In the genomic region with DNA sequence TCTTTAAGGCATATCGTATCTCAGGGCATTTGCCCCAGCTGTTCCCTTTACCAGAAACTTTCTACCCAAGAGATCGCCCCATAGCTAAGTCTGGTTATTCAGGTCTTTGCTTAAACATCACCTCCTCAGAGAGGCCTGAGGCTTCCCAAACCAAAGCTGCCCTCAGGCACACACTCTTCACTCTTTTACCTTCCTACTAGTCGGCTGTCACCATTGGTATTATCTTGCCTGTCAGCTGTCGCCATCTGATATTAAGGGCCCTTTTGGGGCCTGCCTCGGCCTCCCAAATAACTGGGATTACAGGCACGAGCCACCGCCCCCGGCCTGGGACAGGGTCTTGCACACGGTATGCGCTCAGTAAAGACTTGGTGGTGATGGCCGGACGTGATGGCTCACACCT, we compare ENCODE assay signal across 8 cellular contexts. TPM values are rescaled to one million over a fixed set of nuclear protein-coding genes. Genes with fewer than 3 reads are reported as not detected.
DNase-seq lines count a peak whose midpoint lies in the region; ATAC-seq, FAIRE-seq and TF ChIP-seq lines count a peak whose summit lies in the region.

No MANE protein-coding gene starts in this region.

- H3K27ac ChIP-seq in ascending aorta (peak overlapping the region; percentile 88 to 95), HepG2 (ENCODE audit: extremely low read length, insufficient read depth, low read length) (peak overlapping the region; percentile 17), tibial artery (peak overlapping the region; percentile 91 to 96)

- TF ChIP-seq EP300 in HepG2 (IDR thresholded peaks at IDR 0.05; ENCODE audit: low read depth in 2 of 2, low read length in 2 of 2) (no peak), HepG2 (CRISPR knock-in tag; IDR thresholded peaks at IDR 0.05; ENCODE audit: borderline replicate concordance) (no peak)

- FAIRE-seq in HepG2 (lab: Jason Lieb, UNC) = no peak

- H3K9me3 Mint-ChIP-seq in activated naive CD4-positive, alpha-beta T cell treated with anti-CD3 and anti-CD28 coated beads for 36 hours = no peaks in the 10 kb centered on the region

- H3K4me3 ChIP-seq in ascending aorta (peak overlapping the region; percentile 80 to 89), HepG2 (replicated peaks in 1 of 3; ENCODE audit: insufficient read depth in 1 of 3, low read depth in 2 of 3, low read length in 3 of 3) (peak overlapping the region; percentile 82 to 93 (median 89)), tibial artery (peak overlapping the region; percentile 85 to 93)

- TF ChIP-seq POLR2A in HepG2 (IDR thresholded peaks at IDR 0.05; ENCODE audit: insufficient read depth in 1 of 2, low read depth in 2 of 2, low read length in 2 of 2) = no peak

- no peaks in the 10 kb centered on the region for H3K27me3 ChIP-seq in ascending aorta
- no peaks in the 10 kb centered on the region for H3K27me3 ChIP-seq in HepG2 (ENCODE audit: control insufficient read depth in 1 of 2, insufficient read depth in 2 of 2, low read length in 2 of 2)
- H3K27me3 ChIP-seq in tibial artery = no peaks in the 10 kb centered on the region

- peaks cover 24% of the 10 kb centered on the region for H3K79me2 ChIP-seq in HepG2 (ENCODE audit: insufficient read depth, low read length)

- ATAC-seq in HepG2 (no peak), GM21423 (IDR thresholded peaks at IDR 0.05; ENCODE audit: unreplicated experiment) (no peak), HG03378 (IDR thresholded peaks at IDR 0.05; ENCODE audit: unreplicated experiment) (no peak)

- TF ChIP-seq RAD21 in HepG2 (CRISPR knock-in tag; IDR thresholded peaks at IDR 0.05) = no peak

- POLR2A ChIA-PET in HepG2 (lab: Yijun Ruan, JAX) = interaction anchor here (1.2 to 3.9 kb wide), 4 partner anchors 9 to 65 kb away, joined by 3 to 25 read pairs (median 7); a partner anchor contains a TSS

- in situ Hi-C loops in HepG2 (cut with HindIII; ENCODE audit: extremely low pct_ligation_motif_present, low pct_unique_long_range_greater_than_20kb) = no loop called here

- H4K20me1 ChIP-seq in HepG2 (ENCODE audit: insufficient read depth, low read length) = no peaks in the 10 kb centered on the region

- H3K9ac ChIP-seq in HepG2 (ENCODE audit: insufficient read depth, low read depth, low read length) = peak overlapping the region; percentile 93

- H3K9me3 ChIP-seq in ascending aorta = no peaks in the 10 kb centered on the region
- H3K9me3 ChIP-seq in HepG2 (ENCODE audit: low read length) = no peaks in the 10 kb centered on the region
- H3K9me3 ChIP-seq in tibial artery = no peaks in the 10 kb centered on the region

- CTCF ChIA-PET in activated naive CD4-positive, alpha-beta T cell treated with anti-CD3 and anti-CD28 coated beads for 36 hours (lab: Charles Lee) = interaction anchor here (0.5 to 6.2 kb wide), 3 partner anchors 9 to 105 kb away, joined by 3 to 36 read pairs (median 3); no protein-coding TSS in a partner anchor
- CTCF ChIA-PET in HepG2 (lab: Yijun Ruan, JAX; ENCODE audit: low intra/inter-chr PET ratio, low total read pairs) = no interaction called here

- peak overlapping the region; percentile 76 for H3K27ac Mint-ChIP-seq in activated naive CD4-positive, alpha-beta T cell treated with anti-CD3 and anti-CD28 coated beads for 36 hours

- TF ChIP-seq CTCF in ascending aorta (IDR thresholded peaks at IDR 0.05) = no peak
- TF ChIP-seq CTCF in HepG2 (CRISPR knock-in tag; IDR thresholded peaks at IDR 0.05) = no peak
- no peak for TF ChIP-seq CTCF in tibial artery (IDR thresholded peaks at IDR 0.05)

- peaks cover 22 to 31% of the 10 kb centered on the region in 2 donors for H3K4me1 ChIP-seq in ascending aorta
- peaks cover 23% of the 10 kb centered on the region for H3K4me1 ChIP-seq in HepG2 (ENCODE audit: insufficient read depth, low read length)
- H3K4me1 ChIP-seq in tibial artery = peaks cover 0 to 46% (median 34%) of the 10 kb centered on the region in 4 donors

- intact Hi-C loops in activated naive CD4-positive, alpha-beta T cell treated with anti-CD3 and anti-CD28 coated beads for 36 hours (cut with micrococcal nuclease) = loop anchor here (2.0 kb wide), 1 partner anchor 17 kb away; a partner anchor contains a TSS
- intact Hi-C loops in ascending aorta (cut with DNase I) = no loop called here
- intact Hi-C loops in HepG2 (cut with micrococcal nuclease; ENCODE audit: unreplicated experiment) = no loop called here
- intact Hi-C loops in tibial artery (cut with DNase I; ENCODE audit: low total_unique reads) = no loop called here

- WGBS in HepG2 (ENCODE audit: low lambda C conversion rate) = 41% methylated on average over 12 of the region's 12 CpGs

- peak overlapping the region; percentile 86 for H3K4me3 Mint-ChIP-seq in activated naive CD4-positive, alpha-beta T cell treated with anti-CD3 and anti-CD28 coated beads for 36 hours

- TSS peak; percentile 60 for BruUV-seq in HepG2 (replicated peaks; lab: Mats Ljungman, UMichigan)

- no peaks in the 10 kb centered on the region for H3K27me3 Mint-ChIP-seq in activated naive CD4-positive, alpha-beta T cell treated with anti-CD3 and anti-CD28 coated beads for 36 hours (ENCODE audit: low read depth)

- peak overlapping the region; percentile 82 for H3K4me2 ChIP-seq in HepG2 (ENCODE audit: low read depth, low read length)

- no peak overlapping the region for H2AFZ ChIP-seq in HepG2 (ENCODE audit: low read length)

- no peak for DNase-seq in activated naive CD4-positive, alpha-beta T cell treated with anti-CD3 and anti-CD28 coated beads for 36 hours
- no peak for DNase-seq in activated naive CD4-positive, alpha-beta T cell treated with Interleukin-2 at 50 U/mL for 16 hours
- no peak for DNase-seq in ascending aorta (ENCODE audit: low spot score in 2 of 2)
- DNase-seq in HepG2 (ENCODE audit: low spot score) = no peak
- DNase-seq in tibial artery = no peak
- no peak for DNase-seq in HPDE6-E6E7 (ENCODE audit: extremely low spot score)

- H3K4me1 Mint-ChIP-seq in activated naive CD4-positive, alpha-beta T cell treated with anti-CD3 and anti-CD28 coated beads for 36 hours (ENCODE audit: low read depth) = peaks cover 46% of the 10 kb centered on the region

- peaks cover 30 to 35% of the 10 kb centered on the region in 2 donors for H3K36me3 ChIP-seq in ascending aorta
- peaks cover 11 to 26% of the 10 kb centered on the region in 2 experiments; a peak in 4 of 5 replicates for H3K36me3 ChIP-seq in HepG2 (replicated peaks in 1 of 2; ENCODE audit: control insufficient read depth in 1 of 2, insufficient read depth in 2 of 2, low read length in 2 of 2)
- H3K36me3 ChIP-seq in tibial artery = peaks cover 27 to 43% (median 30%) of the 10 kb centered on the region in 3 donors

- peaks cover 27% of the 10 kb centered on the region for H3K36me3 Mint-ChIP-seq in activated naive CD4-positive, alpha-beta T cell treated with anti-CD3 and anti-CD28 coated beads for 36 hours (ENCODE audit: low read depth)

RNA-seq across cellular contexts. Expression of a gene that starts 1.0 kb away (rescaled TPM):
- total RNA-seq in activated naive CD4-positive, alpha-beta T cell treated with anti-CD3 and anti-CD28 coated beads for 36 hours = 10 to 100 TPM; 27.4 to 28.6 TPM
- 42.7 TPM for total RNA-seq in ascending aorta
- 24.6 and 37.4 TPM in 2 replicates for total RNA-seq in HepG2 (2016; rRNA removed; fragmentation: Illumina TruSeq; extraction: Trizol)
- 14.3 and 14.8 TPM in 2 replicates for total RNA-seq in HepG2 (2016; cell fraction: cytosol; rRNA removed; fragmentation: Illumina TruSeq; extraction: Trizol; ENCODE audit: low read depth)
- total RNA-seq in HepG2 (2016; cell fraction: insoluble cytoplasmic fraction; rRNA removed; fragmentation: Illumina TruSeq; extraction: Trizol) = 25.1 and 41.7 TPM in 2 replicates
- 14.2 and 15.7 TPM in 2 replicates for total RNA-seq in HepG2 (2016; cell fraction: membrane; rRNA removed; fragmentation: Illumina TruSeq; extraction: Trizol)
- 8.8 and 9.5 TPM in 2 replicates for total RNA-seq in HepG2 (2016; cell fraction: nucleus; rRNA removed; fragmentation: Illumina TruSeq; extraction: Trizol)
- polyA plus RNA-seq in HepG2 (2011; rRNA removed) = 30.7 and 31.9 TPM in 2 replicates
- 33.0 and 52.1 TPM in 2 replicates for polyA plus RNA-seq in HepG2 (2011; cell fraction: cytosol; rRNA removed)
- 13.9 and 14.0 TPM in 2 replicates for polyA plus RNA-seq in HepG2 (2011; cell fraction: nucleus; rRNA removed)
- 19.0 and 20.6 TPM in 2 replicates for polyA plus RNA-seq in HepG2 (2012)
- polyA plus RNA-seq in HepG2 (2016; cell fraction: cytosol; fragmentation: Illumina TruSeq; extraction: Trizol; ENCODE audit: low read depth) = 24.7 and 26.7 TPM in 2 replicates
- 71.6 and 84.3 TPM in 2 replicates for polyA plus RNA-seq in HepG2 (2016; cell fraction: insoluble cytoplasmic fraction; fragmentation: Illumina TruSeq; extraction: Trizol; ENCODE audit: low read depth)
- polyA plus RNA-seq in HepG2 (2016; cell fraction: membrane; fragmentation: Illumina TruSeq; extraction: Trizol; ENCODE audit: low read depth) = 20.1 and 21.0 TPM in 2 replicates
- polyA plus RNA-seq in HepG2 (2016; cell fraction: nucleus; fragmentation: Illumina TruSeq; extraction: Trizol; ENCODE audit: insufficient read depth, low read depth) = 27.9 and 29.2 TPM in 2 replicates
- polyA minus RNA-seq in HepG2 (2011; rRNA and poly(A)+ RNA removed; ENCODE audit: low replicate concordance) = 6.2 and 12.6 TPM in 2 replicates
- 9.9 and 11.7 TPM in 2 replicates for polyA minus RNA-seq in HepG2 (2011; cell fraction: cytosol; rRNA and poly(A)+ RNA removed)
- 3.2 and 3.7 TPM in 2 replicates for polyA minus RNA-seq in HepG2 (2011; cell fraction: nucleus; rRNA and poly(A)+ RNA removed)

RNA-seq across cellular contexts. Expression of a gene that starts 10.3 kb away (rescaled TPM):
- total RNA-seq in activated naive CD4-positive, alpha-beta T cell treated with anti-CD3 and anti-CD28 coated beads for 36 hours = 100 to 1,000 TPM; 219 to 223 TPM
- 146 TPM for total RNA-seq in ascending aorta
- total RNA-seq in HepG2 (2016; rRNA removed; fragmentation: Illumina TruSeq; extraction: Trizol) = 34.6 and 42.5 TPM in 2 replicates
- total RNA-seq in HepG2 (2016; cell fraction: cytosol; rRNA removed; fragmentation: Illumina TruSeq; extraction: Trizol; ENCODE audit: low read depth) = 64.7 and 77.4 TPM in 2 replicates
- 29.6 and 43.3 TPM in 2 replicates for total RNA-seq in HepG2 (2016; cell fraction: insoluble cytoplasmic fraction; rRNA removed; fragmentation: Illumina TruSeq; extraction: Trizol)
- 95.2 and 117 TPM in 2 replicates for total RNA-seq in HepG2 (2016; cell fraction: membrane; rRNA removed; fragmentation: Illumina TruSeq; extraction: Trizol)
- 27.5 and 30.5 TPM in 2 replicates for total RNA-seq in HepG2 (2016; cell fraction: nucleus; rRNA removed; fragmentation: Illumina TruSeq; extraction: Trizol)
- 50.3 and 54.2 TPM in 2 replicates for polyA plus RNA-seq in HepG2 (2011; rRNA removed)
- 51.8 and 73.5 TPM in 2 replicates for polyA plus RNA-seq in HepG2 (2011; cell fraction: cytosol; rRNA removed)
- polyA plus RNA-seq in HepG2 (2011; cell fraction: nucleus; rRNA removed) = 80.8 and 87.8 TPM in 2 replicates
- polyA plus RNA-seq in HepG2 (2012) = 95.7 and 105 TPM in 2 replicates
- 137 and 157 TPM in 2 replicates for polyA plus RNA-seq in HepG2 (2016; cell fraction: cytosol; fragmentation: Illumina TruSeq; extraction: Trizol; ENCODE audit: low read depth)
- polyA plus RNA-seq in HepG2 (2016; cell fraction: insoluble cytoplasmic fraction; fragmentation: Illumina TruSeq; extraction: Trizol; ENCODE audit: low read depth) = 55.9 and 73.5 TPM in 2 replicates
- polyA plus RNA-seq in HepG2 (2016; cell fraction: membrane; fragmentation: Illumina TruSeq; extraction: Trizol; ENCODE audit: low read depth) = 175 and 195 TPM in 2 replicates
- polyA plus RNA-seq in HepG2 (2016; cell fraction: nucleus; fragmentation: Illumina TruSeq; extraction: Trizol; ENCODE audit: insufficient read depth, low read depth) = 90.3 and 97.5 TPM in 2 replicates
- 54.6 and 102 TPM in 2 replicates for polyA minus RNA-seq in HepG2 (2011; rRNA and poly(A)+ RNA removed; ENCODE audit: low replicate concordance)
- 52.5 and 54.0 TPM in 2 replicates for polyA minus RNA-seq in HepG2 (2011; cell fraction: cytosol; rRNA and poly(A)+ RNA removed)
- 20.0 and 27.4 TPM in 2 replicates for polyA minus RNA-seq in HepG2 (2011; cell fraction: nucleus; rRNA and poly(A)+ RNA removed)

RNA-seq across cellular contexts. Expression of a gene that starts 13.4 kb away (rescaled TPM):
- total RNA-seq in activated naive CD4-positive, alpha-beta T cell treated with anti-CD3 and anti-CD28 coated beads for 36 hours = not detected
- total RNA-seq in ascending aorta = not detected
- total RNA-seq in HepG2 (2016; rRNA removed; fragmentation: Illumina TruSeq; extraction: Trizol) = not detected in 2 replicates
- not detected in 2 replicates for total RNA-seq in HepG2 (2016; cell fraction: cytosol; rRNA removed; fragmentation: Illumina TruSeq; extraction: Trizol; ENCODE audit: low read depth)
- total RNA-seq in HepG2 (2016; cell fraction: insoluble cytoplasmic fraction; rRNA removed; fragmentation: Illumina TruSeq; extraction: Trizol) = not detected in 2 replicates
- total RNA-seq in HepG2 (2016; cell fraction: membrane; rRNA removed; fragmentation: Illumina TruSeq; extraction: Trizol) = not detected in 2 replicates
- total RNA-seq in HepG2 (2016; cell fraction: nucleus; rRNA removed; fragmentation: Illumina TruSeq; extraction: Trizol) = not detected in 2 replicates
- 0.04 TPM in 1 of 2 replicates, not detected in the other for polyA plus RNA-seq in HepG2 (2011; rRNA removed)
- polyA plus RNA-seq in HepG2 (2011; cell fraction: cytosol; rRNA removed) = 0.03 and 0.04 TPM in 2 replicates
- polyA plus RNA-seq in HepG2 (2011; cell fraction: nucleus; rRNA removed) = 0.10 and 0.13 TPM in 2 replicates
- polyA plus RNA-seq in HepG2 (2012) = not detected in 2 replicates
- not detected in 2 replicates for polyA plus RNA-seq in HepG2 (2016; cell fraction: cytosol; fragmentation: Illumina TruSeq; extraction: Trizol; ENCODE audit: low read depth)
- polyA plus RNA-seq in HepG2 (2016; cell fraction: insoluble cytoplasmic fraction; fragmentation: Illumina TruSeq; extraction: Trizol; ENCODE audit: low read depth) = not detected in 2 replicates
- polyA plus RNA-seq in HepG2 (2016; cell fraction: membrane; fragmentation: Illumina TruSeq; extraction: Trizol; ENCODE audit: low read depth) = not detected in 2 replicates
- polyA plus RNA-seq in HepG2 (2016; cell fraction: nucleus; fragmentation: Illumina TruSeq; extraction: Trizol; ENCODE audit: insufficient read depth, low read depth) = not detected in 2 replicates
- 0.40 TPM in 1 of 2 replicates, not detected in the other for polyA minus RNA-seq in HepG2 (2011; rRNA and poly(A)+ RNA removed; ENCODE audit: low replicate concordance)
- polyA minus RNA-seq in HepG2 (2011; cell fraction: cytosol; rRNA and poly(A)+ RNA removed) = not detected in 2 replicates
- polyA minus RNA-seq in HepG2 (2011; cell fraction: nucleus; rRNA and poly(A)+ RNA removed) = not detected in 2 replicates

RNA-seq across cellular contexts. Expression of a gene that starts 17.6 kb away (rescaled TPM):
- 100 to 1,000 TPM; 407 to 431 TPM for total RNA-seq in activated naive CD4-positive, alpha-beta T cell treated with anti-CD3 and anti-CD28 coated beads for 36 hours
- total RNA-seq in ascending aorta = 297 TPM
- total RNA-seq in HepG2 (2016; rRNA removed; fragmentation: Illumina TruSeq; extraction: Trizol) = 420 and 898 TPM in 2 replicates
- total RNA-seq in HepG2 (2016; cell fraction: cytosol; rRNA removed; fragmentation: Illumina TruSeq; extraction: Trizol; ENCODE audit: low read depth) = 227 and 266 TPM in 2 replicates
- 389 and 943 TPM in 2 replicates for total RNA-seq in HepG2 (2016; cell fraction: insoluble cytoplasmic fraction; rRNA removed; fragmentation: Illumina TruSeq; extraction: Trizol)
- total RNA-seq in HepG2 (2016; cell fraction: membrane; rRNA removed; fragmentation: Illumina TruSeq; extraction: Trizol) = 340 and 383 TPM in 2 replicates
- 693 and 829 TPM in 2 replicates for total RNA-seq in HepG2 (2016; cell fraction: nucleus; rRNA removed; fragmentation: Illumina TruSeq; extraction: Trizol)
- 842 and 934 TPM in 2 replicates for polyA plus RNA-seq in HepG2 (2011; rRNA removed)
- 752 and 842 TPM in 2 replicates for polyA plus RNA-seq in HepG2 (2011; cell fraction: cytosol; rRNA removed)
- polyA plus RNA-seq in HepG2 (2011; cell fraction: nucleus; rRNA removed) = 381 and 448 TPM in 2 replicates
- 606 and 725 TPM in 2 replicates for polyA plus RNA-seq in HepG2 (2012)
- polyA plus RNA-seq in HepG2 (2016; cell fraction: cytosol; fragmentation: Illumina TruSeq; extraction: Trizol; ENCODE audit: low read depth) = 313 and 359 TPM in 2 replicates
- polyA plus RNA-seq in HepG2 (2016; cell fraction: insoluble cytoplasmic fraction; fragmentation: Illumina TruSeq; extraction: Trizol; ENCODE audit: low read depth) = 478 and 547 TPM in 2 replicates
- 345 and 409 TPM in 2 replicates for polyA plus RNA-seq in HepG2 (2016; cell fraction: membrane; fragmentation: Illumina TruSeq; extraction: Trizol; ENCODE audit: low read depth)
- polyA plus RNA-seq in HepG2 (2016; cell fraction: nucleus; fragmentation: Illumina TruSeq; extraction: Trizol; ENCODE audit: insufficient read depth, low read depth) = 1,564 and 1,658 TPM in 2 replicates
- 932 and 1,241 TPM in 2 replicates for polyA minus RNA-seq in HepG2 (2011; rRNA and poly(A)+ RNA removed; ENCODE audit: low replicate concordance)
- polyA minus RNA-seq in HepG2 (2011; cell fraction: cytosol; rRNA and poly(A)+ RNA removed) = 408 and 482 TPM in 2 replicates
- polyA minus RNA-seq in HepG2 (2011; cell fraction: nucleus; rRNA and poly(A)+ RNA removed) = 228 and 256 TPM in 2 replicates

RNA-seq across cellular contexts. Expression of a gene that starts 22.5 kb away (rescaled TPM):
- total RNA-seq in activated naive CD4-positive, alpha-beta T cell treated with anti-CD3 and anti-CD28 coated beads for 36 hours = 10 to 100 TPM; 77.9 to 82.8 TPM
- total RNA-seq in ascending aorta (21.3 TPM), HepG2 (2016; rRNA removed; fragmentation: Illumina TruSeq; extraction: Trizol) (68.0 and 72.0 TPM in 2 replicates)
- total RNA-seq in HepG2 (2016; cell fraction: cytosol; rRNA removed; fragmentation: Illumina TruSeq; extraction: Trizol; ENCODE audit: low read depth) = 30.6 and 33.8 TPM in 2 replicates
- 61.4 and 77.8 TPM in 2 replicates for total RNA-seq in HepG2 (2016; cell fraction: insoluble cytoplasmic fraction; rRNA removed; fragmentation: Illumina TruSeq; extraction: Trizol)
- 31.3 and 31.6 TPM in 2 replicates for total RNA-seq in HepG2 (2016; cell fraction: membrane; rRNA removed; fragmentation: Illumina TruSeq; extraction: Trizol)
- total RNA-seq in HepG2 (2016; cell fraction: nucleus; rRNA removed; fragmentation: Illumina TruSeq; extraction: Trizol) = 38.1 and 43.4 TPM in 2 replicates
- 25.9 and 37.0 TPM in 2 replicates for polyA plus RNA-seq in HepG2 (2011; rRNA removed)
- polyA plus RNA-seq in HepG2 (2011; cell fraction: cytosol; rRNA removed) = 20.2 and 25.7 TPM in 2 replicates
- 86.4 and 92.2 TPM in 2 replicates for polyA plus RNA-seq in HepG2 (2011; cell fraction: nucleus; rRNA removed)
- 47.9 and 53.4 TPM in 2 replicates for polyA plus RNA-seq in HepG2 (2012)
- 20.5 and 21.3 TPM in 2 replicates for polyA plus RNA-seq in HepG2 (2016; cell fraction: cytosol; fragmentation: Illumina TruSeq; extraction: Trizol; ENCODE audit: low read depth)
- 76.2 and 85.7 TPM in 2 replicates for polyA plus RNA-seq in HepG2 (2016; cell fraction: insoluble cytoplasmic fraction; fragmentation: Illumina TruSeq; extraction: Trizol; ENCODE audit: low read depth)
- polyA plus RNA-seq in HepG2 (2016; cell fraction: membrane; fragmentation: Illumina TruSeq; extraction: Trizol; ENCODE audit: low read depth) = 21.2 and 25.0 TPM in 2 replicates
- 71.9 and 80.2 TPM in 2 replicates for polyA plus RNA-seq in HepG2 (2016; cell fraction: nucleus; fragmentation: Illumina TruSeq; extraction: Trizol; ENCODE audit: insufficient read depth, low read depth)
- 36.3 and 65.5 TPM in 2 replicates for polyA minus RNA-seq in HepG2 (2011; rRNA and poly(A)+ RNA removed; ENCODE audit: low replicate concordance)
- 17.6 and 18.3 TPM in 2 replicates for polyA minus RNA-seq in HepG2 (2011; cell fraction: cytosol; rRNA and poly(A)+ RNA removed)
- polyA minus RNA-seq in HepG2 (2011; cell fraction: nucleus; rRNA and poly(A)+ RNA removed) = 14.5 and 16.0 TPM in 2 replicates

Comparison
In these comparisons a context has a peak if more than half of its experiments do, and no peak if none do; other contexts are left out.
1. H3K27ac ChIP-seq: peak in every context shown above with its lines; median percentile 94 in tibial artery; 92 in ascending aorta; 17 in HepG2.